Comparison of ENCODE assay signal across 8 cellular contexts in genomic region chr1:147892731-147893214, GRCh38. TPM values are rescaled to one million over a fixed set of nuclear protein-coding genes. Genes with fewer than 3 reads are reported as not detected.
DNase-seq lines count a peak whose midpoint lies in the region; ATAC-seq, FAIRE-seq and TF ChIP-seq lines count a peak whose summit lies in the region.

No MANE protein-coding gene starts in this region.

- CTCF ChIA-PET in activated naive CD4-positive, alpha-beta T cell treated with anti-CD3 and anti-CD28 coated beads for 36 hours (lab: Charles Lee), result interaction anchor here (0.5 to 4.1 kb wide), 34 partner anchors 8 to 500 kb away, joined by 3 to 27 read pairs (median 3); no protein-coding TSS in a partner anchor
- CTCF ChIA-PET in endothelial cell of umbilical vein (lab: Charles Lee), result interaction anchor here (0.6 to 6.3 kb wide), 87 partner anchors 9 to 621 kb away, joined by 3 to 273 read pairs (median 5); partner anchors contain the start of genes ACP6, BCL9, GJA5 and GJA8

- H3K4me2 ChIP-seq in endothelial cell of umbilical vein (ENCODE audit: insufficient read depth, low read length), result no peak overlapping the region

- TF ChIP-seq POLR2A in endothelial cell of umbilical vein (IDR thresholded peaks at IDR 0.05; ENCODE audit: low read depth, low read length), result no peak

- H3K9me1 ChIP-seq in endothelial cell of umbilical vein (replicated peaks; ENCODE audit: control insufficient read depth, extremely low read depth, insufficient read depth, low read length), result no peaks in the 10 kb centered on the region

- H3K36me3 ChIP-seq in endothelial cell of umbilical vein (ENCODE audit: control insufficient read depth in 2 of 2, extremely low read depth in 1 of 2, insufficient read depth in 2 of 2, low read length in 2 of 2), result no peaks in the 10 kb centered on the region

- no peak overlapping the region for H3K27ac ChIP-seq in endothelial cell of umbilical vein (ENCODE audit: insufficient read depth, low read depth, low read length)

- peak; percentile 47 for DNase-seq in activated naive CD4-positive, alpha-beta T cell treated with anti-CD3 and anti-CD28 coated beads for 36 hours
- DNase-seq in activated naive CD4-positive, alpha-beta T cell treated with anti-CD3 and anti-CD28 coated beads, Interleukin-2, amount 50 U/mL, for 72 hours (ENCODE audit: low spot score in 2 of 2), result no peak
- peak; percentile 19 for DNase-seq in MV-4-11 (lab: John Stamatoyannopoulos, UW)
- peak; percentile 50 for DNase-seq in SW480 (ENCODE audit: low spot score)
- peak; percentile 59 for DNase-seq in endothelial cell of umbilical vein (ENCODE audit: low read depth, low spot score)
- DNase-seq in middle frontal gyrus (ENCODE audit: extremely low spot score, low spot score), result peak; percentile 19

- H3K4me3 Mint-ChIP-seq in activated naive CD4-positive, alpha-beta T cell treated with anti-CD3 and anti-CD28 coated beads for 36 hours, result no peak overlapping the region

- FAIRE-seq in endothelial cell of umbilical vein (lab: Jason Lieb, UNC), result peak; percentile 92

- H3K36me3 Mint-ChIP-seq in activated naive CD4-positive, alpha-beta T cell treated with anti-CD3 and anti-CD28 coated beads for 36 hours (ENCODE audit: low read depth), result no peaks in the 10 kb centered on the region
- H3K36me3 Mint-ChIP-seq in activated naive CD4-positive, alpha-beta T cell treated with anti-CD3 and anti-CD28 coated beads, Interleukin-2, amount 50 U/mL, for 72 hours, result no peaks in the 10 kb centered on the region

- no peak overlapping the region for H2AFZ ChIP-seq in endothelial cell of umbilical vein (ENCODE audit: low read depth, low read length)

- POLR2A ChIA-PET in endothelial cell of umbilical vein (lab: Charles Lee), result no interaction called here

- H3K9me3 ChIP-seq in endothelial cell of umbilical vein (replicated peaks; ENCODE audit: control insufficient read depth, insufficient read depth, low read length), result no peaks in the 10 kb centered on the region

- TF ChIP-seq CTCF in endothelial cell of umbilical vein (IDR thresholded peaks at IDR 0.05; ENCODE audit: extremely low read depth in 1 of 2, insufficient read depth in 1 of 2, low read depth in 1 of 2, low read length in 2 of 2), result peak; percentile 82 to 91

- BruUV-seq in endothelial cell of umbilical vein (replicated peaks; lab: Mats Ljungman, UMichigan), result no TSS peak

- H3K27me3 ChIP-seq in endothelial cell of umbilical vein (ENCODE audit: control insufficient read depth in 2 of 2, insufficient read depth in 2 of 2, low read length in 2 of 2), result no peaks in the 10 kb centered on the region

- no peak for ATAC-seq in activated naive CD4-positive, alpha-beta T cell treated with anti-CD3 and anti-CD28 coated beads, Interleukin-2, amount 50 U/mL, for 72 hours
- ATAC-seq in HG03159 (IDR thresholded peaks at IDR 0.05; ENCODE audit: unreplicated experiment), result no peak
- ATAC-seq in HG03175 (IDR thresholded peaks at IDR 0.05; ENCODE audit: unreplicated experiment), result no peak

- peaks cover 2% of the 10 kb centered on the region for H3K4me1 Mint-ChIP-seq in activated naive CD4-positive, alpha-beta T cell treated with anti-CD3 and anti-CD28 coated beads for 36 hours (ENCODE audit: low read depth)

- no peaks in the 10 kb centered on the region for H3K4me1 ChIP-seq in endothelial cell of umbilical vein (ENCODE audit: control insufficient read depth, extremely low read depth, insufficient read depth, low read length)

- H4K20me1 ChIP-seq in endothelial cell of umbilical vein (replicated peaks; ENCODE audit: control insufficient read depth, extremely low read depth, insufficient read depth, low read length), result no peaks in the 10 kb centered on the region

- H3K9me3 Mint-ChIP-seq in activated naive CD4-positive, alpha-beta T cell treated with anti-CD3 and anti-CD28 coated beads for 36 hours, result no peaks in the 10 kb centered on the region
- no peaks in the 10 kb centered on the region for H3K9me3 Mint-ChIP-seq in activated naive CD4-positive, alpha-beta T cell treated with anti-CD3 and anti-CD28 coated beads, Interleukin-2, amount 50 U/mL, for 72 hours

- no peak overlapping the region for H3K4me3 ChIP-seq in endothelial cell of umbilical vein (replicated peaks in 1 of 3; ENCODE audit: insufficient read depth in 1 of 3, low read depth in 1 of 3, low read length in 3 of 3)

- intact Hi-C loops in activated naive CD4-positive, alpha-beta T cell treated with anti-CD3 and anti-CD28 coated beads for 36 hours (cut with micrococcal nuclease), result loop anchor here (1.0 to 5.0 kb wide), 5 partner anchors 168 to 620 kb away; no protein-coding TSS in a partner anchor
- intact Hi-C loops in endothelial cell of umbilical vein (cut with micrococcal nuclease), result loop anchor here (1.0 kb wide), 4 partner anchors 252 to 619 kb away; no protein-coding TSS in a partner anchor

- no peak overlapping the region for H3K27ac Mint-ChIP-seq in activated naive CD4-positive, alpha-beta T cell treated with anti-CD3 and anti-CD28 coated beads for 36 hours
- H3K27ac Mint-ChIP-seq in activated naive CD4-positive, alpha-beta T cell treated with anti-CD3 and anti-CD28 coated beads, Interleukin-2, amount 50 U/mL, for 72 hours, result no peak overlapping the region

- H3K9ac ChIP-seq in endothelial cell of umbilical vein (replicated peaks; ENCODE audit: extremely low read depth, insufficient read depth, low read length), result no peak overlapping the region

- H3K79me2 ChIP-seq in endothelial cell of umbilical vein (ENCODE audit: control insufficient read depth, insufficient read depth, low read length), result no peaks in the 10 kb centered on the region

- no peaks in the 10 kb centered on the region for H3K27me3 Mint-ChIP-seq in activated naive CD4-positive, alpha-beta T cell treated with anti-CD3 and anti-CD28 coated beads for 36 hours (ENCODE audit: low read depth)

- dilution Hi-C loops in endothelial cell of umbilical vein (cut with MboI; ENCODE audit: extremely low pct_ligation_motif_present, low sequenced_read_pairs), result no loop called here

TF ChIP-seq in endothelial cell of umbilical vein, 7 proteins besides CTCF, POLR2A, EP300 and RAD21:
- TF ChIP-seq GATA2 (IDR thresholded peaks at IDR 0.05; ENCODE audit: insufficient read depth, insufficient read length, low read depth, low read length), result no peak
- TF ChIP-seq POLR2AphosphoS5 (IDR thresholded peaks at IDR 0.05; ENCODE audit: insufficient read depth, low read depth, low read length), result no peak
- TF ChIP-seq MYC (IDR thresholded peaks at IDR 0.05; ENCODE audit: low read depth, low read length), result no peak
- no peak for TF ChIP-seq MAX (IDR thresholded peaks at IDR 0.05; ENCODE audit: insufficient read depth, insufficient read length)
- TF ChIP-seq JUN (IDR thresholded peaks at IDR 0.05; ENCODE audit: borderline replicate concordance, insufficient read depth, insufficient read length, low read depth), result no peak
- no peak for TF ChIP-seq FOS (IDR thresholded peaks at IDR 0.05; ENCODE audit: borderline replicate concordance, insufficient read depth, low read length)
- TF ChIP-seq EZH2 (IDR thresholded peaks at IDR 0.05; ENCODE audit: borderline replicate concordance, low read depth, low read length, severe bottlenecking), result no peak

RNA-seq across cellular contexts. Expression of gene GJA8, which starts 9.8 kb away (rescaled TPM):
- not detected for total RNA-seq in activated naive CD4-positive, alpha-beta T cell treated with anti-CD3 and anti-CD28 coated beads for 36 hours
- not detected for total RNA-seq in activated naive CD4-positive, alpha-beta T cell treated with anti-CD3 and anti-CD28 coated beads, Interleukin-2, amount 50 U/mL, for 72 hours
- not detected in 2 replicates for total RNA-seq in endothelial cell of umbilical vein
- polyA plus RNA-seq in endothelial cell of umbilical vein, result not detected in 2 replicates
- not detected in 2 replicates for polyA plus RNA-seq in endothelial cell of umbilical vein (2011; cell fraction: cytosol; rRNA removed)
- polyA plus RNA-seq in endothelial cell of umbilical vein (2011; cell fraction: nucleus; rRNA removed), result not detected in 2 replicates
- not detected in 2 replicates for polyA plus RNA-seq in endothelial cell of umbilical vein (2012)
- not detected in 2 replicates for polyA minus RNA-seq in endothelial cell of umbilical vein
- not detected for polyA minus RNA-seq in endothelial cell of umbilical vein (2011; cell fraction: cytosol; rRNA and poly(A)+ RNA removed)
- not detected in 2 replicates for polyA minus RNA-seq in endothelial cell of umbilical vein (2011; cell fraction: nucleus; rRNA and poly(A)+ RNA removed)

RNA-seq across cellular contexts. Expression of gene GPR89B, which starts 35.4 kb away (rescaled TPM):
- 10 to 100 TPM; 11.5 to 11.8 TPM for total RNA-seq in activated naive CD4-positive, alpha-beta T cell treated with anti-CD3 and anti-CD28 coated beads for 36 hours
- total RNA-seq in activated naive CD4-positive, alpha-beta T cell treated with anti-CD3 and anti-CD28 coated beads, Interleukin-2, amount 50 U/mL, for 72 hours, result 10 to 100 TPM; 16.6 to 20.2 TPM
- 9.8 and 11.7 TPM in 2 replicates for total RNA-seq in endothelial cell of umbilical vein
- 12.1 and 20.0 TPM in 2 replicates for polyA plus RNA-seq in endothelial cell of umbilical vein
- 6.8 and 7.8 TPM in 2 replicates for polyA plus RNA-seq in endothelial cell of umbilical vein (2011; cell fraction: cytosol; rRNA removed)
- 34.5 and 37.9 TPM in 2 replicates for polyA plus RNA-seq in endothelial cell of umbilical vein (2011; cell fraction: nucleus; rRNA removed)
- polyA plus RNA-seq in endothelial cell of umbilical vein (2012), result 8.1 and 10.3 TPM in 2 replicates
- polyA minus RNA-seq in endothelial cell of umbilical vein, result 48.9 and 58.6 TPM in 2 replicates
- polyA minus RNA-seq in endothelial cell of umbilical vein (2011; cell fraction: cytosol; rRNA and poly(A)+ RNA removed), result 12.3 TPM
- polyA minus RNA-seq in endothelial cell of umbilical vein (2011; cell fraction: nucleus; rRNA and poly(A)+ RNA removed), result 39.0 and 77.6 TPM in 2 replicates

Comparison
In these comparisons a context has a peak if more than half of its experiments do, and no peak if none do; other contexts are left out.
1. DNase-seq: peak in activated naive CD4-positive, alpha-beta T cell treated with anti-CD3 and anti-CD28 coated beads for 36 hours (single experiment), MV-4-11 (single experiment), SW480 (single experiment), endothelial cell of umbilical vein (single experiment) and middle frontal gyrus (single experiment); none in activated naive CD4-positive, alpha-beta T cell treated with anti-CD3 and anti-CD28 coated beads, Interleukin-2, amount 50 U/mL, for 72 hours (0 of 2).